In genomic region chr1:18738126-18738525, GRCh38 we compare ENCODE assay signal across 18 cellular contexts.
A peak's percentile ranks its signal among the peaks of the same experiment; 100 is the strongest.
DNase-seq lines count a peak whose midpoint lies in the region; ATAC-seq, FAIRE-seq and TF ChIP-seq lines count a peak whose summit lies in the region.
"Had no signal": no experiment of that assay in that cellular context is flagged by ENCODE, and none has a peak within 500 bp of the region (broad histone marks: within the 10 kb centered on the region; RNA-seq: fewer than 3 reads in every experiment).

No MANE protein-coding gene starts in this region.

- peak overlapping the region in 1 of 2 experiments; percentile 1; a peak in 1 of 4 replicates for H3K4me2 ChIP-seq in H1 (ENCODE audit: insufficient read depth in 1 of 2, low read depth in 2 of 2, low read length in 2 of 2)

- ATAC-seq in RWPE2 (ENCODE audit: low read depth) (no peak), upper lobe of right lung (no peak), HG03025 (IDR thresholded peaks at IDR 0.05; ENCODE audit: low FRiP score, unreplicated experiment) (no peak)
- ATAC-seq: CD8-positive, alpha-beta T cell had no signal

- CTCF ChIA-PET in H1 (lab: Charles Lee; ENCODE audit: partially characterized antibody) = interaction anchor here (0.6 to 1.6 kb wide), 4 partner anchors 10 to 55 kb away, joined by 3 to 6 read pairs (median 4); no protein-coding TSS in a partner anchor

- 80% methylated on average over 10 of the region's 11 CpGs; no CpG with 5 or more reads in 1 of the 2 experiments for WGBS in H1 (ENCODE audit: extremely low coverage in 1 of 2, insufficient coverage in 1 of 2, insufficient read length in 1 of 2, insufficient replicate concordance in 2 of 2, low coverage in 1 of 2, low lambda C conversion rate in 2 of 2, missing lambda C conversion rate in 1 of 2), 2 experiments
- WGBS in esophagus squamous epithelium, 2 donors = 45 to 51% methylated on average over 9 of the region's 11 CpGs

- POLR2A ChIA-PET in H1 (lab: Charles Lee; ENCODE audit: partially characterized antibody) = no interaction called here

- H3K23ac ChIP-seq in H1 (ENCODE audit: insufficient read length) = no peak overlapping the region

- H3K79me2 ChIP-seq in H1 (ENCODE audit: control insufficient read depth in 1 of 2, insufficient read depth in 2 of 2, low read length in 2 of 2) = no peaks in the 10 kb centered on the region

- H2BK5ac ChIP-seq in H1 (ENCODE audit: low read depth, low read length) = no peak overlapping the region

- TF ChIP-seq POLR2A in H1 (IDR thresholded peaks at IDR 0.05; ENCODE audit: control extremely low read depth in 1 of 2, low read depth in 2 of 2, low read length in 2 of 2) (no peak), esophagus squamous epithelium (IDR thresholded peaks at IDR 0.05) (no peak)

- no peaks in the 10 kb centered on the region for H3K36me3 ChIP-seq in RWPE2 (ENCODE audit: low read depth)
- H3K36me3 ChIP-seq in H1 (ENCODE audit: control insufficient read depth in 2 of 4, insufficient read depth in 4 of 4, low read length in 3 of 4) = no peaks in the 10 kb centered on the region
- no peaks in the 10 kb centered on the region for H3K36me3 ChIP-seq in upper lobe of right lung
- no peaks in the 10 kb centered on the region for H3K36me3 ChIP-seq in esophagus squamous epithelium

- no peak for FAIRE-seq in H1 (lab: Jason Lieb, UNC)
- FAIRE-seq: G401.6, GM12892 had no signal

- no peak for TF ChIP-seq EP300 in H1 (IDR thresholded peaks at IDR 0.05; ENCODE audit: borderline replicate concordance in 1 of 2, low read depth in 2 of 2, low read length in 2 of 2)

- peaks cover 12% of the 10 kb centered on the region for H3K27me3 ChIP-seq in RWPE2 (ENCODE audit: insufficient read depth, poor library complexity, severe bottlenecking)
- H3K27me3 ChIP-seq in H1 (replicated peaks in 1 of 4; ENCODE audit: control insufficient read depth in 3 of 4, extremely low read depth in 1 of 4, insufficient read depth in 3 of 4, low read length in 3 of 4) = no peaks in the 10 kb centered on the region; a peak in 2 of 7 replicates
- H3K27me3 ChIP-seq in upper lobe of right lung = peaks cover 46% of the 10 kb centered on the region
- H3K27me3 ChIP-seq in esophagus squamous epithelium = peaks cover 0 to 78% (median 0%) of the 10 kb centered on the region in 4 donors

- no peak overlapping the region for H3K27ac ChIP-seq in RWPE2 (ENCODE audit: poor library complexity, severe bottlenecking)
- H3K27ac ChIP-seq in H1 (ENCODE audit: low read depth, low read length) = no peak overlapping the region
- H3K27ac ChIP-seq in upper lobe of right lung = no peak overlapping the region
- no peak overlapping the region for H3K27ac ChIP-seq in esophagus squamous epithelium

- no peak for TF ChIP-seq RAD21 in H1 (IDR thresholded peaks at IDR 0.05 in 1 of 2, conservative IDR thresholded peaks at IDR 0.05 in 1 of 2; ENCODE audit: low read depth in 2 of 2, low read length in 2 of 2)

- H2BK15ac ChIP-seq in H1 (ENCODE audit: low read length) = no peak overlapping the region

- no peak overlapping the region for H3K56ac ChIP-seq in H1 (replicated peaks; ENCODE audit: insufficient read length, low read depth, low read length)

- peaks cover 40% of the 10 kb centered on the region for H3K4me1 Mint-ChIP-seq in neural crest cell
- H3K4me1 Mint-ChIP-seq: CD4-positive, CD25-positive, alpha-beta regulatory T cell had no signal

- peaks cover 0 to 2% of the 10 kb centered on the region in 2 experiments for H4K20me1 ChIP-seq in H1 (replicated peaks in 1 of 2; ENCODE audit: control insufficient read depth in 1 of 2, insufficient read depth in 2 of 2, low read length in 2 of 2)

- H3K9ac ChIP-seq in H1 (replicated peaks in 1 of 4; ENCODE audit: extremely low read depth in 1 of 4, low read depth in 3 of 4, low read length in 3 of 4) = no peak overlapping the region

- H2AFZ ChIP-seq in H1 (ENCODE audit: low read length) = no peak overlapping the region

- H2AK5ac ChIP-seq in H1 (ENCODE audit: low read depth, low read length) = 0 out of 2 replicates have a peak overlapping the region, but pooled peaks have one; percentile 41

- H3K9me3 Mint-ChIP-seq in neural crest cell = no peaks in the 10 kb centered on the region

- no peak overlapping the region for H3K4me3 Mint-ChIP-seq in neural crest cell
- H3K4me3 Mint-ChIP-seq: CD4-positive, CD25-positive, alpha-beta regulatory T cell; CD8-positive, alpha-beta T cell had no signal

- H4K5ac ChIP-seq in H1 (ENCODE audit: insufficient read length, low read depth, low read length) = no peak overlapping the region

- H3K27me3 Mint-ChIP-seq in neural crest cell (ENCODE audit: low read depth) = peaks cover 12% of the 10 kb centered on the region

- no peak overlapping the region for H4K91ac ChIP-seq in H1 (replicated peaks; ENCODE audit: insufficient read length, low read length)

- H2BK12ac ChIP-seq in H1 (ENCODE audit: low read depth, low read length) = no peak overlapping the region

- intact Hi-C loops in upper lobe of right lung (cut with DNase I) (no loop called here), esophagus squamous epithelium (cut with DNase I) (no loop called here)

- H3K18ac ChIP-seq in H1 (ENCODE audit: extremely low read depth, low read length) = no peak overlapping the region

- 0 out of 2 replicates have a peak overlapping the region, but pooled peaks have one; percentile 6 for H2BK20ac ChIP-seq in H1 (ENCODE audit: low read length)

- no peak overlapping the region for H2BK120ac ChIP-seq in H1 (replicated peaks; ENCODE audit: low read depth, low read length)

- no peak overlapping the region for H3K14ac ChIP-seq in H1 (ENCODE audit: insufficient read length)

- H3K4me1 ChIP-seq in RWPE2 (ENCODE audit: insufficient read depth, poor library complexity, severe bottlenecking) = no peaks in the 10 kb centered on the region
- H3K4me1 ChIP-seq in H1 (replicated peaks in 1 of 4; ENCODE audit: control insufficient read depth in 3 of 4, insufficient read depth in 4 of 4, low read length in 3 of 4) = no peaks in the 10 kb centered on the region; a peak in 1 of 7 replicates
- no peaks in the 10 kb centered on the region for H3K4me1 ChIP-seq in upper lobe of right lung
- no peaks in the 10 kb centered on the region for H3K4me1 ChIP-seq in esophagus squamous epithelium
- H3K4me1 ChIP-seq: Caco-2 had no signal

- TF ChIP-seq CTCF in RWPE2 (IDR thresholded peaks at IDR 0.05; ENCODE audit: poor library complexity, severe bottlenecking) (no peak), H1 (IDR thresholded peaks at IDR 0.05; ENCODE audit: control extremely low read depth in 1 of 3, insufficient read depth in 1 of 3, low read depth in 1 of 3, low read length in 3 of 3) (no peak), neural crest cell (conservative IDR thresholded peaks at IDR 0.05) (no peak), upper lobe of right lung (IDR thresholded peaks at IDR 0.05) (no peak), esophagus squamous epithelium (IDR thresholded peaks at IDR 0.05) (no peak)

- DNase-seq in RWPE2 (ENCODE audit: low spot score) = peak; percentile 16
- DNase-seq in H1 (ENCODE audit: low read depth in 1 of 2, low spot score in 2 of 2) = no peak
- no peak for DNase-seq in neural crest cell (ENCODE audit: low read depth, low spot score)
- peak; percentile 35 for DNase-seq in upper lobe of right lung
- no peak for DNase-seq in esophagus squamous epithelium (lab: John Stamatoyannopoulos, UW)
- no peak for DNase-seq in NOMO-1 treated with dmso at 0.1 percent for 144 hours (lab: John Stamatoyannopoulos, UW; ENCODE audit: unreplicated experiment)
- DNase-seq in NCI-H2196 treated with DMSO at 0.1 percent for 48 hours (lab: John Stamatoyannopoulos, UW; ENCODE audit: unreplicated experiment) = no peak
- DNase-seq: C1 segment of cervical spinal cord; Caco-2; CD4-positive, CD25-positive, alpha-beta regulatory T cell; CD8-positive, alpha-beta T cell; DMS153; DND-41; GOT3; HCEC 1CT had no signal

- H3K23me2 ChIP-seq in H1 (ENCODE audit: low read depth, low read length) = no peaks in the 10 kb centered on the region

- H3K4ac ChIP-seq in H1 (replicated peaks; ENCODE audit: insufficient read length, low read depth, low read length) = no peak overlapping the region

- H3K79me1 ChIP-seq in H1 (ENCODE audit: low read depth, low read length) = no peaks in the 10 kb centered on the region

- H3K4me3 ChIP-seq in RWPE2 (ENCODE audit: severe bottlenecking) (no peak overlapping the region), H1 (ENCODE audit: extremely low read depth in 1 of 4, insufficient read depth in 2 of 4, low read depth in 3 of 4, low read length in 4 of 4) (no peak overlapping the region), upper lobe of right lung (no peak overlapping the region), esophagus squamous epithelium (no peak overlapping the region)

- H3K36me3 Mint-ChIP-seq in neural crest cell (ENCODE audit: low read depth) = no peaks in the 10 kb centered on the region
- H3K36me3 Mint-ChIP-seq: CD4-positive, CD25-positive, alpha-beta regulatory T cell; CD8-positive, alpha-beta T cell had no signal

- H4K8ac ChIP-seq in H1 (ENCODE audit: extremely low read depth, insufficient read depth, low read length) = no peak overlapping the region

- H3K9me3 ChIP-seq in RWPE2 (ENCODE audit: severe bottlenecking) = no peaks in the 10 kb centered on the region
- no peaks in the 10 kb centered on the region for H3K9me3 ChIP-seq in H1 (ENCODE audit: insufficient read depth in 2 of 2, low read depth in 1 of 2, low read length in 1 of 2)
- no peaks in the 10 kb centered on the region for H3K9me3 ChIP-seq in upper lobe of right lung
- H3K9me3 ChIP-seq in esophagus squamous epithelium = no peaks in the 10 kb centered on the region
- H3K9me3 ChIP-seq: Caco-2 had no signal

- peak overlapping the region; percentile 73 for H3K27ac Mint-ChIP-seq in neural crest cell (ENCODE audit: unreplicated experiment)
- H3K27ac Mint-ChIP-seq: CD4-positive, CD25-positive, alpha-beta regulatory T cell; CD8-positive, alpha-beta T cell had no signal

TF ChIP-seq in H1, 55 proteins besides CTCF, POLR2A, EP300 and RAD21 (continues in another document):
- TF ChIP-seq SRF (IDR thresholded peaks at IDR 0.05; ENCODE audit: low read depth, low read length) = no peak
- TF ChIP-seq NANOG (IDR thresholded peaks at IDR 0.05; ENCODE audit: insufficient read depth, low read depth, low read length, poor library complexity, severe bottlenecking) = no peak
- TF ChIP-seq CREB1 (IDR thresholded peaks at IDR 0.05) = no peak
- TF ChIP-seq BCL11A (IDR thresholded peaks at IDR 0.05; ENCODE audit: low read depth in 2 of 2, low read length in 2 of 2) = no peak
- TF ChIP-seq SIN3A (conservative IDR thresholded peaks at IDR 0.05 in 1 of 2, IDR thresholded peaks at IDR 0.05 in 1 of 2; ENCODE audit: low read depth in 1 of 2, low read length in 2 of 2) = no peak
- no peak for TF ChIP-seq JUND (IDR thresholded peaks at IDR 0.05; ENCODE audit: low read length)
- no peak for TF ChIP-seq E2F6 (IDR thresholded peaks at IDR 0.05)
- no peak for TF ChIP-seq CHD1 (IDR thresholded peaks at IDR 0.05; ENCODE audit: low read depth, low read length)
- TF ChIP-seq FOSL1 (IDR thresholded peaks at IDR 0.05; ENCODE audit: insufficient read depth, low read depth, low read length) = no peak

Comparison
In these comparisons a context has a peak if more than half of its experiments do, and no peak if none do; other contexts are left out.
1. DNase-seq: peak in RWPE2 (single experiment) and upper lobe of right lung (single experiment); none in H1 (0 of 2), neural crest cell (single experiment), esophagus squamous epithelium (single experiment), NOMO-1 treated with dmso at 0.1 percent for 144 hours (single experiment) and NCI-H2196 treated with DMSO at 0.1 percent for 48 hours (single experiment).